Comparison of ENCODE assay signal across 16 cellular contexts in genomic region chr7:214410-215212, GRCh38. TPM values are rescaled to one million over a fixed set of nuclear protein-coding genes. Genes with fewer than 3 reads are reported as not detected.
A peak's percentile ranks its signal among the peaks of the same experiment; 100 is the strongest.
DNase-seq lines count a peak whose midpoint lies in the region; ATAC-seq and FAIRE-seq lines count a peak whose summit lies in the region.
"Had no signal": no experiment of that assay in that cellular context is flagged by ENCODE, and none has a peak within 500 bp of the region (broad histone marks: within the 10 kb centered on the region; RNA-seq: fewer than 3 reads in every experiment).

No MANE protein-coding gene starts in this region.

- no peak for ATAC-seq in right cardiac atrium
- ATAC-seq in left ventricle myocardium superior, result no peak
- ATAC-seq in left colon, result peak; percentile 59
- ATAC-seq in activated CD4-positive, alpha-beta T cell treated with anti-CD3 and anti-CD28 coated beads for 36 hours, result no peak

- H3K27ac Mint-ChIP-seq in activated CD4-positive, alpha-beta T cell treated with anti-CD3 and anti-CD28 coated beads for 36 hours, result no peak overlapping the region
- H3K27ac Mint-ChIP-seq: memory B cell had no signal

- no peak overlapping the region for H3K4me3 ChIP-seq in right cardiac atrium (ENCODE audit: low read length)
- H3K4me3 ChIP-seq: SJSA1, testis had no signal

- CTCF ChIA-PET in activated CD4-positive, alpha-beta T cell treated with anti-CD3 and anti-CD28 coated beads for 36 hours (lab: Charles Lee), result no interaction called here

- H3K9me3 Mint-ChIP-seq in activated CD4-positive, alpha-beta T cell treated with anti-CD3 and anti-CD28 coated beads for 36 hours (ENCODE audit: low read depth), result no peaks in the 10 kb centered on the region
- H3K9me3 Mint-ChIP-seq: central memory CD8-positive, alpha-beta T cell; memory B cell had no signal

- no peaks in the 10 kb centered on the region for H3K27me3 Mint-ChIP-seq in activated CD4-positive, alpha-beta T cell treated with anti-CD3 and anti-CD28 coated beads for 36 hours
- H3K27me3 Mint-ChIP-seq: central memory CD8-positive, alpha-beta T cell had no signal

- H3K27me3 ChIP-seq in right cardiac atrium (ENCODE audit: control insufficient read depth, insufficient read depth), result no peaks in the 10 kb centered on the region
- H3K27me3 ChIP-seq: SJSA1, testis had no signal

- POLR2A ChIA-PET in activated CD4-positive, alpha-beta T cell treated with anti-CD3 and anti-CD28 coated beads for 36 hours (lab: Charles Lee), result no interaction called here

- H3K27ac ChIP-seq in right cardiac atrium (ENCODE audit: low read length), result no peak overlapping the region
- H3K27ac ChIP-seq: SJSA1, testis had no signal

- WGBS in right cardiac atrium, result 85% methylated on average over 36 of the region's 36 CpGs

- FAIRE-seq in urothelium cell line (lab: Jason Lieb, UNC), result peak; percentile 97
- FAIRE-seq: A204.1, GM18507 had no signal

- no peak overlapping the region for H3K4me3 Mint-ChIP-seq in activated CD4-positive, alpha-beta T cell treated with anti-CD3 and anti-CD28 coated beads for 36 hours
- H3K4me3 Mint-ChIP-seq: central memory CD8-positive, alpha-beta T cell; memory B cell had no signal

- in situ Hi-C loops in T47D (cut with HindIII; ENCODE audit: low pct_unique_long_range_greater_than_20kb, low sequenced_read_pairs), result no loop called here

- intact Hi-C loops in right cardiac atrium (cut with DNase I) (no loop called here), left ventricle myocardium superior (cut with micrococcal nuclease) (no loop called here), left colon (cut with DNase I, micrococcal nuclease) (no loop called here)
- intact Hi-C loops in activated CD4-positive, alpha-beta T cell treated with anti-CD3 and anti-CD28 coated beads for 36 hours (cut with DNase I, micrococcal nuclease), result no loop called here

- no peaks in the 10 kb centered on the region for H3K9me3 ChIP-seq in right cardiac atrium (ENCODE audit: control insufficient read depth, low read length)
- H3K9me3 ChIP-seq: testis had no signal

- no peaks in the 10 kb centered on the region for H3K4me1 Mint-ChIP-seq in activated CD4-positive, alpha-beta T cell treated with anti-CD3 and anti-CD28 coated beads for 36 hours
- H3K4me1 Mint-ChIP-seq: central memory CD8-positive, alpha-beta T cell; memory B cell had no signal

- DNase-seq in right cardiac atrium (peak in 2 of 3 donors; percentile 44 to 55), left ventricle myocardium superior (no peak), T47D (ENCODE audit: low read depth in 1 of 2, low spot score in 1 of 2) (peak; percentile 75 to 76), left colon (no peak), urothelium cell line (ENCODE audit: low spot score) (peak; percentile 91), occipital lobe (lab: John Stamatoyannopoulos, UW) (no peak), NCI-H2029 (lab: John Stamatoyannopoulos, UW) (no peak)
- no peak for DNase-seq in activated CD4-positive, alpha-beta T cell treated with anti-CD3 and anti-CD28 coated beads for 36 hours
- DNase-seq: DND-41, NCI-H1105, testis had no signal

- peaks cover 3% of the 10 kb centered on the region for H3K4me1 ChIP-seq in right cardiac atrium (ENCODE audit: control insufficient read depth, insufficient read depth, low read length)
- H3K4me1 ChIP-seq: testis had no signal

- no peaks in the 10 kb centered on the region for H3K36me3 Mint-ChIP-seq in activated CD4-positive, alpha-beta T cell treated with anti-CD3 and anti-CD28 coated beads for 36 hours (ENCODE audit: low read depth)
- H3K36me3 Mint-ChIP-seq: memory B cell had no signal

RNA-seq across cellular contexts. Expression of gene FAM20C, which starts 22.2 kb away (rescaled TPM):
- 10 to 100 TPM; 25.3 to 46.3 (median 33.9) TPM for total RNA-seq in right cardiac atrium
- 17.6 TPM for polyA plus RNA-seq in right cardiac atrium
- 23.8 TPM for total RNA-seq in left ventricle myocardium superior
- total RNA-seq in left colon, result 10 to 100 TPM; 11.3 to 16.9 TPM
- total RNA-seq in occipital lobe, result 18.1 TPM
- total RNA-seq in activated CD4-positive, alpha-beta T cell treated with anti-CD3 and anti-CD28 coated beads for 36 hours, result under 1 TPM; 0.21 to 0.59 TPM

Comparison
In these comparisons a context has a peak if more than half of its experiments do, and no peak if none do; other contexts are left out.
1. DNase-seq: peak in right cardiac atrium (2 of 3), T47D (2 of 2) and urothelium cell line (single experiment); none in left ventricle myocardium superior (single experiment), left colon (0 of 2), occipital lobe (single experiment), activated CD4-positive, alpha-beta T cell treated with anti-CD3 and anti-CD28 coated beads for 36 hours (single experiment) and NCI-H2029 (single experiment).
2. RNA of gene FAM20C, which starts 22.2 kb away (total RNA-seq): 25.3 to 46.3 TPM in right cardiac atrium, 23.8 TPM in left ventricle myocardium superior (single experiment), 18.1 TPM in occipital lobe (single experiment) and 11.3 to 16.9 TPM in left colon; 0.21 to 0.59 TPM in activated CD4-positive, alpha-beta T cell treated with anti-CD3 and anti-CD28 coated beads for 36 hours; every median in the first group is over 4 times any median in the second.